Comparison of ENCODE assay signal across 28 cellular contexts in genomic region chr20:61522498-61523090, GRCh38.
"Had no signal": no experiment of that assay in that cellular context is flagged by ENCODE, and none has a peak within 500 bp of the region (broad histone marks: within the 10 kb centered on the region; RNA-seq: fewer than 3 reads in every experiment).

No MANE protein-coding gene starts in this region.

- H3K4me1 Mint-ChIP-seq: immature natural killer cell; naive thymus-derived CD4-positive, alpha-beta T cell; stimulated activated naive B cell treated with anti-CD40 and anti-IgM and Interleukin-4, amounts not matched to agents 10 μg/mL and 1 μg/mL and 100 μg/mL, for 72 hours had no signal

- H3K27me3 ChIP-seq: neutrophil, right atrium auricular region, right lobe of liver, testis, thyroid gland, upper lobe of left lung, vagina had no signal

- H3K9me3 ChIP-seq: left ventricle myocardium inferior, mucosa of descending colon, neutrophil, right atrium auricular region, right lobe of liver, testis, thyroid gland, transverse colon, upper lobe of left lung, vagina had no signal

- H3K27ac Mint-ChIP-seq: immature natural killer cell; naive thymus-derived CD4-positive, alpha-beta T cell; natural killer cell treated with Interleukin-12 subunit alpha and Interleukin-12 subunit beta and Interleukin-15 and Interleukin-18, amount 100 ng/mL, for 72 hours; progenitor cell of endocrine pancreas; stimulated activated naive B cell treated with anti-CD40 and anti-IgM and Interleukin-4, amounts not matched to agents 10 μg/mL and 1 μg/mL and 100 μg/mL, for 72 hours had no signal

- H3K4me3 Mint-ChIP-seq: immature natural killer cell; naive thymus-derived CD4-positive, alpha-beta T cell; natural killer cell treated with Interleukin-12 subunit alpha and Interleukin-12 subunit beta and Interleukin-15 and Interleukin-18, amount 100 ng/mL, for 72 hours; neural crest cell; stimulated activated naive B cell treated with anti-CD40 and anti-IgM and Interleukin-4, amounts not matched to agents 10 μg/mL and 1 μg/mL and 100 μg/mL, for 72 hours had no signal

- H3K27ac ChIP-seq: left ventricle myocardium inferior, neutrophil, right atrium auricular region, right lobe of liver, stomach, testis, thyroid gland, transverse colon, upper lobe of left lung, vagina had no signal

- FAIRE-seq: islet of Langerhans had no signal

- H3K36me3 Mint-ChIP-seq: immature natural killer cell; naive thymus-derived CD4-positive, alpha-beta T cell; natural killer cell treated with Interleukin-12 subunit alpha and Interleukin-12 subunit beta and Interleukin-15 and Interleukin-18, amount 100 ng/mL, for 72 hours; stimulated activated naive B cell treated with anti-CD40 and anti-IgM and Interleukin-4, amounts not matched to agents 10 μg/mL and 1 μg/mL and 100 μg/mL, for 72 hours had no signal

- H3K4me1 ChIP-seq: left ventricle myocardium inferior, right atrium auricular region, right lobe of liver, stomach, testis, thyroid gland, transverse colon, upper lobe of left lung, vagina had no signal

- H3K4me3 ChIP-seq: left ventricle myocardium inferior, lung, mucosa of descending colon, right atrium auricular region, right lobe of liver, smooth muscle cell, stomach, testis, thyroid gland, transverse colon, upper lobe of left lung, vagina had no signal

- DNase-seq: hypothalamus; immature natural killer cell; left ventricle myocardium inferior; midbrain; naive thymus-derived CD4-positive, alpha-beta T cell; occipital lobe; stimulated activated CD4-positive, alpha-beta T cell treated with anti-CD3 and anti-CD28 coated beads, Interleukin-12 subunit alpha, Interleukin-12 subunit beta, amount 100 ng/mL, for 4 hours; stimulated activated CD4-positive, alpha-beta T cell treated with anti-CD3 and anti-CD28 coated beads, Interleukin-15, amount 100 ng/mL, for 24 hours; stimulated activated CD4-positive, alpha-beta T cell treated with anti-CD3 and anti-CD28 coated beads, Interleukin-2, amount 100 ng/mL, for 24 hours; stimulated activated CD4-positive, alpha-beta T cell treated with anti-CD3 and anti-CD28 coated beads, Interleukin-4, amount 100 ng/mL, for 1 hour; stimulated activated naive B cell treated with anti-CD40 and anti-IgM and Interleukin-4, amounts not matched to agents 10 μg/mL and 1 μg/mL and 100 μg/mL, for 72 hours; stimulated activated naive CD8-positive, alpha-beta T cell treated with anti-CD3 and anti-CD28 coated beads, Interleukin-15, Interleukin-2, amounts not matched to agents 100 U/mL and 50 U/mL, for 24 hours; stomach; testis; thyroid gland; transverse colon; upper lobe of left lung had no signal

- H3K4me2 ChIP-seq: smooth muscle cell had no signal

- ATAC-seq: mucosa of descending colon; naive thymus-derived CD4-positive, alpha-beta T cell; natural killer cell treated with Interleukin-12 subunit alpha and Interleukin-12 subunit beta and Interleukin-15 and Interleukin-18, amount 100 ng/mL, for 72 hours; right lobe of liver; stimulated activated naive B cell treated with anti-CD40 and anti-IgM and Interleukin-4, amounts not matched to agents 10 μg/mL and 1 μg/mL and 100 μg/mL, for 72 hours; stimulated activated naive CD8-positive, alpha-beta T cell treated with anti-CD3 and anti-CD28 coated beads, Interleukin-15, Interleukin-2, amounts not matched to agents 100 U/mL and 50 U/mL, for 24 hours had no signal

- H3K36me3 ChIP-seq: left ventricle myocardium inferior, neutrophil, right atrium auricular region, right lobe of liver, stomach, thyroid gland, transverse colon, upper lobe of left lung, vagina had no signal
